Comparison of ENCODE assay signal across 1 cellular context in the genomic region with DNA sequence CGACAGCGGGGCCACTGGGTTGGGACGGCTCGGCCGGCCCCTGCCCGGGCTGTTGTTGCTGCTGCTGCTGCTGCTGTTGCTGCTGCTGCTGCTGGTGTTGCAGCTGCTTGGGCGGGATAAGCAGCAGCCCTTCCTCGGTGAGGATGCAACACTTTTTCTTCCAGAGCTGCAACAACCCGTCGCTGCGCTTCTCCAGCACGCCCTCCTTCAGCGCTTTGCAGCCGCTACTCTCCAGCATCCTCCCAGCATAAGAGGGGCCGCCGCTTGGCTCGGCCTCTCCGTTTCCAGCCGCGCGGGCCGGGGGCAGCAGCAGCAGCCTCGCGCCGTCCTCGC.
A peak's percentile ranks its signal among the peaks of the same experiment; 100 is the strongest.
TF ChIP-seq lines count a peak whose summit lies in the region.

No MANE protein-coding gene starts in this region.

TF ChIP-seq in K562, 482 proteins besides CTCF, POLR2A, EP300 and RAD21 (continued from another document):
- TF ChIP-seq TOE1 (IDR thresholded peaks at IDR 0.05; ENCODE audit: borderline replicate concordance): no peak
- TF ChIP-seq TOE1 (CRISPR knock-in tag; IDR thresholded peaks at IDR 0.05; ENCODE audit: borderline replicate concordance, low read depth): 0 out of 2 replicates have a peak, but pooled peaks have one; percentile 29
- TF ChIP-seq ZNF212 (CRISPR knock-in tag; IDR thresholded peaks at IDR 0.05): no peak
- 0 out of 6 replicates have a peak, but pooled peaks of 1 of the 3 experiments have one; percentile 14 for TF ChIP-seq ZBTB11 (CRISPR knock-in tag; IDR thresholded peaks at IDR 0.05)
